In genomic region chr7:95303501-95303900, GRCh38 we compare ENCODE assay signal across 23 cellular contexts.
"Had no signal": no experiment of that assay in that cellular context is flagged by ENCODE, and none has a peak within 500 bp of the region (broad histone marks: within the 10 kb centered on the region; RNA-seq: fewer than 3 reads in every experiment).

No MANE protein-coding gene starts in this region.

- ATAC-seq: gastroesophageal sphincter; left lung; lower lobe of right lung; naive thymus-derived CD8-positive, alpha-beta T cell; stimulated activated naive CD8-positive, alpha-beta T cell treated with anti-CD3 and anti-CD28 coated beads, Interleukin-15, Interleukin-2, amounts not matched to agents 100 U/mL and 50 U/mL, for 24 hours; T-helper 17 cell had no signal

- H3K36me3 Mint-ChIP-seq: activated naive CD4-positive, alpha-beta T cell treated with anti-CD3 and anti-CD28 coated beads, Interleukin-2, amount 10 ng/mL, durations not matched to agents 7 days and 5 days; activated naive CD8-positive, alpha-beta T cell treated with anti-CD3 and anti-CD28 coated beads, Interleukin-2, amount 10 ng/mL, durations not matched to agents 7 days and 5 days; naive thymus-derived CD8-positive, alpha-beta T cell had no signal

- DNase-seq: activated CD4-positive, alpha-beta memory T cell treated with anti-CD3 and anti-CD28 coated beads, Interleukin-2, amount 10 ng/mL, durations not matched to agents 7 days and 5 days; activated CD4-positive, alpha-beta T cell treated with anti-CD3 and anti-CD28 coated beads, Interleukin-2, amount 10 ng/mL, durations not matched to agents 7 days and 5 days; activated CD4-positive, CD25-positive, alpha-beta regulatory T cell treated with anti-CD3 and anti-CD28 coated beads, Interleukin-2, amount 50 U/mL, for 72 hours; activated CD8-positive, alpha-beta memory T cell treated with anti-CD3 and anti-CD28 coated beads, Interleukin-2, amount 50 U/mL, for 48 hours; activated gamma-delta T cell; activated naive CD4-positive, alpha-beta T cell treated with anti-CD3 and anti-CD28 coated beads, Interleukin-2, amount 10 ng/mL, durations not matched to agents 7 days and 5 days; activated naive CD8-positive, alpha-beta T cell treated with anti-CD3 and anti-CD28 coated beads, Interleukin-2, amount 10 ng/mL, durations not matched to agents 7 days and 5 days; activated T-cell treated with anti-CD3 and anti-CD28 coated beads, Interleukin-2, amount 50 U/mL, for 24 hours; amniotic stem cell; central memory CD4-positive, alpha-beta T cell; left lung; lower lobe of right lung; mesenchymal stem cell; naive thymus-derived CD8-positive, alpha-beta T cell; right lobe of liver; stimulated activated CD4-positive, alpha-beta T cell treated with anti-CD3 and anti-CD28 coated beads, Interleukin-12 subunit alpha, Interleukin-12 subunit beta, amount 100 ng/mL, for 4 hours; stimulated activated CD4-positive, alpha-beta T cell treated with anti-CD3 and anti-CD28 coated beads, Interleukin-4, amount 100 ng/mL, for 1 hour; stimulated activated naive CD8-positive, alpha-beta T cell treated with anti-CD3 and anti-CD28 coated beads, Interleukin-15, Interleukin-2, amounts not matched to agents 100 U/mL and 50 U/mL, for 24 hours; T-helper 17 cell; T1000; testis; transverse colon had no signal

- H3K4me3 Mint-ChIP-seq: activated CD4-positive, alpha-beta memory T cell treated with anti-CD3 and anti-CD28 coated beads, Interleukin-2, amount 10 ng/mL, durations not matched to agents 7 days and 5 days; activated CD4-positive, alpha-beta T cell treated with anti-CD3 and anti-CD28 coated beads, Interleukin-2, amount 10 ng/mL, durations not matched to agents 7 days and 5 days; activated naive CD4-positive, alpha-beta T cell treated with anti-CD3 and anti-CD28 coated beads, Interleukin-2, amount 10 ng/mL, durations not matched to agents 7 days and 5 days; activated naive CD8-positive, alpha-beta T cell treated with anti-CD3 and anti-CD28 coated beads, Interleukin-2, amount 10 ng/mL, durations not matched to agents 7 days and 5 days; activated T-cell treated with anti-CD3 and anti-CD28 coated beads, Interleukin-2, amount 50 U/mL, for 24 hours; naive thymus-derived CD8-positive, alpha-beta T cell; T-helper 17 cell had no signal

- H3K27ac Mint-ChIP-seq: activated CD4-positive, alpha-beta memory T cell treated with anti-CD3 and anti-CD28 coated beads, Interleukin-2, amount 10 ng/mL, durations not matched to agents 7 days and 5 days; activated CD4-positive, alpha-beta T cell treated with anti-CD3 and anti-CD28 coated beads, Interleukin-2, amount 10 ng/mL, durations not matched to agents 7 days and 5 days; activated naive CD4-positive, alpha-beta T cell treated with anti-CD3 and anti-CD28 coated beads, Interleukin-2, amount 10 ng/mL, durations not matched to agents 7 days and 5 days; activated naive CD8-positive, alpha-beta T cell treated with anti-CD3 and anti-CD28 coated beads, Interleukin-2, amount 10 ng/mL, durations not matched to agents 7 days and 5 days; activated T-cell treated with anti-CD3 and anti-CD28 coated beads, Interleukin-2, amount 50 U/mL, for 24 hours; naive thymus-derived CD8-positive, alpha-beta T cell; T-helper 17 cell had no signal

- H3K4me1 Mint-ChIP-seq: activated CD4-positive, alpha-beta memory T cell treated with anti-CD3 and anti-CD28 coated beads, Interleukin-2, amount 10 ng/mL, durations not matched to agents 7 days and 5 days; activated CD4-positive, alpha-beta T cell treated with anti-CD3 and anti-CD28 coated beads, Interleukin-2, amount 10 ng/mL, durations not matched to agents 7 days and 5 days; activated naive CD4-positive, alpha-beta T cell treated with anti-CD3 and anti-CD28 coated beads, Interleukin-2, amount 10 ng/mL, durations not matched to agents 7 days and 5 days; activated naive CD8-positive, alpha-beta T cell treated with anti-CD3 and anti-CD28 coated beads, Interleukin-2, amount 10 ng/mL, durations not matched to agents 7 days and 5 days; T-helper 17 cell had no signal

- H3K9me3 Mint-ChIP-seq: activated CD4-positive, alpha-beta memory T cell treated with anti-CD3 and anti-CD28 coated beads, Interleukin-2, amount 10 ng/mL, durations not matched to agents 7 days and 5 days; activated CD4-positive, alpha-beta T cell treated with anti-CD3 and anti-CD28 coated beads, Interleukin-2, amount 10 ng/mL, durations not matched to agents 7 days and 5 days; activated naive CD4-positive, alpha-beta T cell treated with anti-CD3 and anti-CD28 coated beads, Interleukin-2, amount 10 ng/mL, durations not matched to agents 7 days and 5 days; activated naive CD8-positive, alpha-beta T cell treated with anti-CD3 and anti-CD28 coated beads, Interleukin-2, amount 10 ng/mL, durations not matched to agents 7 days and 5 days; activated T-cell treated with anti-CD3 and anti-CD28 coated beads, Interleukin-2, amount 50 U/mL, for 24 hours; naive thymus-derived CD8-positive, alpha-beta T cell had no signal
